12 cellular contexts compared by ENCODE assay signal in the genomic region with DNA sequence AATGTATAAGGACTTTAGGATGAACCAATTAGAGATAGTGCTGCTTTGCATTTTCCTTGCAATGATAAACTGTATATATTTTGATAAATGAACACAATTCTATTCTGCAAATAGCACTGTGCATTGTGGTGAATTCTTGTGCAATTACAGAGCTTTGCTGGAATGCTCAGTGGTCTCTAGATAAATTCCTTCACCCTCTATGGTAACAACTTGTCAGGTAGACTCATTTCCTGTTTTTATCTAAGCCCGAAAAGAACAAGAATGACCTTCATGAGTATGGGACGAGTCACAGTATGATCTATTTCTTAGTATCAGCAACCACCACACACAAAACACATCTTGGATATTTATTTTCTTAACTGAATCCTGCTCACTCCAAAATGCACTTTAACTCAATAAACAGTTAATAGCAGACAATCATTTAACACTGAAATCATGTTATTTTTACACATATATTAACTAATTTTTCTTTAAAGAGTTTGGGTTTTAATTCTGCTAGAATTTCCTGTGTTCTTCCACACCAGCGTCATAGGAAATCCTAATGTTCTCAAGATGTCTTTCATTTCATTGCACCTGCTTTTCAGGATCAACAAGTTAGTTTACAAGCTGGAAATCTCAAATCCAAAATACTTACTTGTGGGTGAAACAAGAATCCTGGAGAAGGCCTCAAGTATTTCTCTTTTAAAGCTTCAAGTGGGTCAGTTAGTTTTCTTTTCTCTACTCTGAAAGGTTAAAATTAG.
DNase-seq lines count a peak whose midpoint lies in the region; ATAC-seq, FAIRE-seq and TF ChIP-seq lines count a peak whose summit lies in the region.
"Had no signal": no experiment of that assay in that cellular context is flagged by ENCODE, and none has a peak within 500 bp of the region (broad histone marks: within the 10 kb centered on the region; RNA-seq: fewer than 3 reads in every experiment).

No MANE protein-coding gene starts in this region.

- H3K4ac ChIP-seq in IMR-90 (ENCODE audit: low read depth, low read length): peak overlapping the region; percentile 55; the same call in 1 of the 2 replicates

- no peaks in the 10 kb centered on the region for H3K79me2 ChIP-seq in K562 (ENCODE audit: control insufficient read depth, insufficient read depth, low read length)

- peaks cover 11 to 32% of the 10 kb centered on the region in 2 experiments for H3K79me1 ChIP-seq in IMR-90 (ENCODE audit: low read depth in 1 of 2, low read length in 2 of 2)

- H4K91ac ChIP-seq in IMR-90 (ENCODE audit: insufficient read depth, low read depth, low read length): peak overlapping the region; percentile 63; the same call in 1 of the 2 replicates

- in situ Hi-C loops in IMR-90 (cut with MboI; ENCODE audit: low sequenced_read_pairs) (loop anchor here (25.0 kb wide), 1 partner anchor 1025 kb away; the partner anchor contains the start of gene GOLIM4), K562 (cut with MboI) (no loop called here)

- peak overlapping the region; percentile 40 for H3K56ac ChIP-seq in IMR-90 (ENCODE audit: extremely low read depth, insufficient read depth, low read length)

- peak overlapping the region; percentile 42; the same call in 1 of the 2 replicates for H4K5ac ChIP-seq in IMR-90 (ENCODE audit: low read depth, low read length)

- H3K4me1 ChIP-seq in IMR-90 (ENCODE audit: control insufficient read depth, insufficient read depth, low read length) (peaks cover 10% of the 10 kb centered on the region; the same call in 1 of the 2 replicates), K562 (replicated peaks in 1 of 2; ENCODE audit: control insufficient read depth in 2 of 2, insufficient read depth in 2 of 2, low read length in 2 of 2) (peaks cover 0 to 5% of the 10 kb centered on the region in 2 experiments; a peak in 1 of 5 replicates), left lung (peaks cover 0 to 9% of the 10 kb centered on the region in 2 donors)

- POLR2A ChIA-PET in AG04450 (lab: Yijun Ruan, JAX): interaction anchor here (0.6 to 0.9 kb wide), 2 partner anchors 33 to 35 kb away, joined by 3 read pairs; no protein-coding TSS in a partner anchor
- POLR2A ChIA-PET in IMR-90 (lab: Charles Lee; ENCODE audit: unreplicated experiment): no interaction called here
- POLR2A ChIA-PET in K562 (lab: Yijun Ruan, JAX): no interaction called here

- H3K9me1 ChIP-seq in IMR-90 (ENCODE audit: insufficient read depth, low read length) (peaks cover 6% of the 10 kb centered on the region), K562 (ENCODE audit: control insufficient read depth, insufficient read depth, low read length) (peaks cover 3% of the 10 kb centered on the region)

- peak overlapping the region; percentile 82 for H2BK120ac ChIP-seq in IMR-90 (ENCODE audit: low read depth, low read length)

- peak overlapping the region; percentile 50; the same call in 1 of the 3 replicates for H2BK15ac ChIP-seq in IMR-90 (ENCODE audit: low read depth, low read length)

- BruUV-seq in IMR-90 (replicated peaks; lab: Mats Ljungman, UMichigan) (no TSS peak), K562 (replicated peaks; lab: Mats Ljungman, UMichigan) (no TSS peak)

- FAIRE-seq in K562 (lab: Jason Lieb, UNC): no peak

- no peak overlapping the region for H3K4me3 ChIP-seq in AG04450 (ENCODE audit: low read depth, low read length)
- no peak overlapping the region for H3K4me3 ChIP-seq in IMR-90 (ENCODE audit: insufficient read depth, low read depth, low read length)
- H3K4me3 ChIP-seq in K562: no peak overlapping the region
- no peak overlapping the region for H3K4me3 ChIP-seq in left lung

- intact Hi-C loops in IMR-90 (cut with micrococcal nuclease) (no loop called here), K562 (cut with micrococcal nuclease) (no loop called here), left lung (cut with DNase I) (no loop called here)

- H3K18ac ChIP-seq in IMR-90 (ENCODE audit: low read depth, low read length): peak overlapping the region; percentile 73; the same call in 1 of the 2 replicates

- peak overlapping the region; percentile 94 for H2BK5ac ChIP-seq in IMR-90 (ENCODE audit: low read depth, low read length, poor library complexity, severe bottlenecking)

- peak; percentile 69 for DNase-seq in AG04450 (ENCODE audit: low read depth, low spot score)
- peak; percentile 93 for DNase-seq in IMR-90
- DNase-seq in K562 (ENCODE audit: extremely low read depth in 1 of 4, low spot score in 3 of 4): no peak
- no peak for DNase-seq in left lung
- no peak for DNase-seq in DMS53 treated with DMSO at 0.1 percent for 48 hours (lab: John Stamatoyannopoulos, UW; ENCODE audit: unreplicated experiment)
- DNase-seq: activated CD4-positive, alpha-beta memory T cell treated with anti-CD3 and anti-CD28 coated beads for 36 hours; activated naive CD8-positive, alpha-beta T cell treated with anti-CD3 and anti-CD28 coated beads, Interleukin-2, amount 10 ng/mL, durations not matched to agents 7 days and 5 days; stimulated activated CD4-positive, alpha-beta T cell treated with anti-CD3 and anti-CD28 coated beads, Interleukin-15, amount 100 ng/mL, for 24 hours; stimulated activated naive CD4-positive, alpha-beta T cell treated with Interleukin-2 at 50 U/mL for 16 hours had no signal

- H4K20me1 ChIP-seq in IMR-90 (ENCODE audit: insufficient read depth, low read length) (no peaks in the 10 kb centered on the region), K562 (replicated peaks; ENCODE audit: control insufficient read depth, insufficient read depth, low read length) (no peaks in the 10 kb centered on the region)

- no CpG with 5 or more reads among the region's 3 CpGs for WGBS in IMR-90 (ENCODE audit: extremely low coverage in 2 of 2, insufficient read length in 1 of 2), 2 experiments
- 41% methylated on average over 3 of the region's 3 CpGs for WGBS in K562 (ENCODE audit: insufficient coverage, low coverage, missing lambda C conversion rate)

- TF ChIP-seq RAD21 in IMR-90 (IDR thresholded peaks at IDR 0.05; ENCODE audit: low read length): no peak
- no peak for TF ChIP-seq RAD21 in K562 (CRISPR knock-in tag; conservative IDR thresholded peaks at IDR 0.05 in 1 of 2, IDR thresholded peaks at IDR 0.05 in 1 of 2)

- dilution Hi-C loops in IMR-90 (cut with HindIII; ENCODE audit: low sequenced_read_pairs, unreplicated experiment): no loop called here

- H3K27ac ChIP-seq in AG04450 (ENCODE audit: low read depth, low read length) (no peak overlapping the region), IMR-90 (ENCODE audit: insufficient read depth, low read length) (peak overlapping the region; percentile 52; the same call in 1 of the 2 replicates), K562 (ENCODE audit: extremely low read depth, low read depth, low read length) (no peak overlapping the region), left lung (peak overlapping the region; percentile 43 to 55)

- peak overlapping the region; percentile 65; the same call in 1 of the 2 replicates for H3K23ac ChIP-seq in IMR-90 (ENCODE audit: low read depth, low read length)

- H3K9me3 ChIP-seq in AG04450 (ENCODE audit: control insufficient read depth, insufficient read depth, low read length) (no peaks in the 10 kb centered on the region), IMR-90 (ENCODE audit: control insufficient read depth, insufficient read depth, low read length) (no peaks in the 10 kb centered on the region), K562 (replicated peaks; ENCODE audit: control insufficient read depth, insufficient read depth, low read depth, low read length) (no peaks in the 10 kb centered on the region), left lung (no peaks in the 10 kb centered on the region)

- TF ChIP-seq EP300 in K562 (IDR thresholded peaks at IDR 0.05; ENCODE audit: low read length): no peak

- H2AK5ac ChIP-seq in IMR-90 (ENCODE audit: low read depth, low read length): no peak overlapping the region

- peak overlapping the region; percentile 28 for H3K14ac ChIP-seq in IMR-90 (replicated peaks; ENCODE audit: low read depth, low read length)

- TF ChIP-seq POLR2A in IMR-90 (IDR thresholded peaks at IDR 0.05; ENCODE audit: low read depth, low read length) (no peak), K562 (conservative IDR thresholded peaks at IDR 0.05) (no peak)

- H3K36me3 ChIP-seq in IMR-90 (ENCODE audit: control insufficient read depth, insufficient read depth, low read length): peaks cover 10% of the 10 kb centered on the region
- peaks cover 48% of the 10 kb centered on the region; the same call in 2 of the 3 replicates for H3K36me3 ChIP-seq in K562 (ENCODE audit: control insufficient read depth, insufficient read depth, low read length)
- H3K36me3 ChIP-seq in left lung: peaks cover 0 to 9% of the 10 kb centered on the region in 2 donors

- peak overlapping the region; percentile 59 to 71; a peak in 3 of 4 replicates for H4K8ac ChIP-seq in IMR-90 (ENCODE audit: low read depth in 2 of 2, low read length in 2 of 2)

- no peaks in the 10 kb centered on the region for H3K27me3 ChIP-seq in AG04450 (ENCODE audit: control insufficient read depth, insufficient read depth, low read length)
- H3K27me3 ChIP-seq in IMR-90 (ENCODE audit: control insufficient read depth, insufficient read depth, low read length): no peaks in the 10 kb centered on the region
- H3K27me3 ChIP-seq in K562 (ENCODE audit: control insufficient read depth in 2 of 2, insufficient read depth in 2 of 2, low read length in 2 of 2): no peaks in the 10 kb centered on the region
- no peaks in the 10 kb centered on the region for H3K27me3 ChIP-seq in left lung

- CTCF ChIA-PET in AG04450 (lab: Charles Lee): interaction anchor here (1.1 kb wide), 1 partner anchor 37 kb away, joined by 5 read pairs; no protein-coding TSS in a partner anchor
- CTCF ChIA-PET in IMR-90 (lab: Yijun Ruan, JAX): no interaction called here
- CTCF ChIA-PET in K562 (lab: Yijun Ruan, JAX; ENCODE audit: low intra/inter-chr PET ratio): no interaction called here

- H3K9ac ChIP-seq in IMR-90 (ENCODE audit: low read depth, low read length) (peak overlapping the region; percentile 27; the same call in 1 of the 2 replicates), K562 (ENCODE audit: insufficient read depth in 1 of 2, low read depth in 2 of 2, low read length in 2 of 2) (no peak overlapping the region)

- H3K4me2 ChIP-seq in IMR-90 (ENCODE audit: low read depth, low read length) (peak overlapping the region; percentile 65; the same call in 1 of the 2 replicates), K562 (ENCODE audit: insufficient read depth, low read length) (no peak overlapping the region)

- H2AFZ ChIP-seq in IMR-90 (replicated peaks; ENCODE audit: low read length, poor library complexity) (no peak overlapping the region), K562 (ENCODE audit: low read depth, low read length) (no peak overlapping the region; the same call in 1 of the 2 replicates)

- H2AK9ac ChIP-seq in IMR-90 (replicated peaks; ENCODE audit: low read depth, low read length, poor library complexity): no peak overlapping the region

- TF ChIP-seq CTCF in AG04450 (IDR thresholded peaks at IDR 0.05; ENCODE audit: low read depth, low read length) (no peak), IMR-90 (conservative IDR thresholded peaks at IDR 0.05; ENCODE audit: low read depth, low read length) (no peak), K562 (IDR thresholded peaks at IDR 0.05 in 2 of 3, conservative IDR thresholded peaks at IDR 0.05 in 1 of 3; ENCODE audit: insufficient read depth in 2 of 3, low read depth in 1 of 3, low read length in 3 of 3) (no peak), left lung (IDR thresholded peaks at IDR 0.05) (no peak)

- H2BK20ac ChIP-seq in IMR-90 (ENCODE audit: low read depth, low read length): peak overlapping the region; percentile 78

- ATAC-seq in IMR-90 (ENCODE audit: low read depth): peak; percentile 91
- ATAC-seq in K562: no peak; the same call in 2 of the 3 replicates
- peak; percentile 30 for ATAC-seq in left lung
- ATAC-seq in HG03095 (IDR thresholded peaks at IDR 0.05; ENCODE audit: unreplicated experiment): no peak
- ATAC-seq in GM19035 (IDR thresholded peaks at IDR 0.05; ENCODE audit: unreplicated experiment): no peak
- no peak for ATAC-seq in HG03039 (IDR thresholded peaks at IDR 0.05; ENCODE audit: unreplicated experiment)

Comparison
In these comparisons a context has a peak if more than half of its experiments do, and no peak if none do; other contexts are left out.
1. DNase-seq: peak in AG04450 (single experiment) and IMR-90 (single experiment); none in K562 (0 of 4), left lung (0 of 2) and DMS53 treated with DMSO at 0.1 percent for 48 hours (single experiment).
2. H3K27ac ChIP-seq: peak in IMR-90 (single experiment) and left lung (2 of 2); none in AG04450 (single experiment) and K562 (single experiment).
3. ATAC-seq: peak in IMR-90 (single experiment) and left lung (single experiment); none in K562 (single experiment), HG03095 (single experiment), GM19035 (single experiment) and HG03039 (single experiment).